In genomic region chr19:58229255-58229639, GRCh38 we compare ENCODE assay signal across 8 cellular contexts. TPM values are rescaled to one million over a fixed set of nuclear protein-coding genes. Genes with fewer than 3 reads are reported as not detected.
DNase-seq lines count a peak whose midpoint lies in the region; ATAC-seq and TF ChIP-seq lines count a peak whose summit lies in the region.

No MANE protein-coding gene starts in this region.

- no TSS peak for BruUV-seq in Panc1 (replicated peaks; lab: Mats Ljungman, UMichigan)

- peak overlapping the region; percentile 92 for H3K27ac ChIP-seq in Panc1 (ENCODE audit: low read length)

- H3K4me1 ChIP-seq in Panc1 (ENCODE audit: control insufficient read depth, insufficient read depth, low read length) = peaks cover 5% of the 10 kb centered on the region; the same call in 1 of the 2 replicates

- CTCF ChIA-PET in Panc1 (lab: Charles Lee) = no interaction called here

- intact Hi-C loops in Panc1 (cut with micrococcal nuclease; ENCODE audit: unreplicated experiment) = no loop called here

- in situ Hi-C loops in Panc1 (cut with HindIII; ENCODE audit: low pct_unique_long_range_greater_than_20kb, low sequenced_read_pairs) = no loop called here

- 0 out of 2 replicates have a peak, but pooled peaks cover 14% of the 10 kb centered on the region for H3K36me3 ChIP-seq in Panc1 (ENCODE audit: control insufficient read depth, insufficient read depth, low read length)

- no peaks in the 10 kb centered on the region for H3K27me3 ChIP-seq in Panc1 (ENCODE audit: control insufficient read depth, insufficient read depth, low read length)

- no peak for TF ChIP-seq CTCF in Panc1 (IDR thresholded peaks at IDR 0.05)

- ATAC-seq in Panc1 (peak; percentile 50; the same call in 1 of the 2 replicates), GM21515 (IDR thresholded peaks at IDR 0.05; ENCODE audit: unreplicated experiment) (no peak)
- ATAC-seq in stimulated activated naive CD8-positive, alpha-beta T cell treated with anti-CD3 and anti-CD28 coated beads, Interleukin-15, Interleukin-2, amounts not matched to agents 100 U/mL and 50 U/mL, for 24 hours = peak; percentile 41

- DNase-seq in NCI-H748 (lab: John Stamatoyannopoulos, UW; ENCODE audit: unreplicated experiment) (peak; percentile 71), NCI-H748 treated with DMSO at 0.1 percent for 48 hours (lab: John Stamatoyannopoulos, UW) (no peak), Panc1 (ENCODE audit: low read depth, low spot score) (no peak), left kidney (ENCODE audit: low read depth, low spot score) (peak; percentile 64), DMS114 treated with DMSO at 0.1 percent for 48 hours (lab: John Stamatoyannopoulos, UW; ENCODE audit: unreplicated experiment) (no peak)
- DNase-seq in central memory CD4-positive, alpha-beta T cell = peak; percentile 9
- DNase-seq in stimulated activated naive CD8-positive, alpha-beta T cell treated with anti-CD3 and anti-CD28 coated beads, Interleukin-15, Interleukin-2, amounts not matched to agents 100 U/mL and 50 U/mL, for 24 hours = peak; percentile 46

- peaks cover 16% of the 10 kb centered on the region; the same call in 1 of the 2 replicates for H3K9me3 ChIP-seq in Panc1 (ENCODE audit: control insufficient read depth, insufficient read depth, low read depth, low read length)

- POLR2A ChIA-PET in Panc1 (lab: Charles Lee) = no interaction called here

- H3K4me3 ChIP-seq in Panc1 (ENCODE audit: low read depth in 2 of 2, low read length in 2 of 2) = peak overlapping the region; percentile 57 to 89

RNA-seq across cellular contexts. Expression of gene ZNF544, which starts 0.5 kb away (rescaled TPM):
- 48.5 TPM for total RNA-seq in Panc1 (2021; ENCODE audit: unreplicated experiment)
- 37.7 TPM for polyA plus RNA-seq in Panc1 (2012; ENCODE audit: insufficient read length)

RNA-seq across cellular contexts. Expression of gene ZNF274, which starts 46.4 kb away (rescaled TPM):
- total RNA-seq in Panc1 (2021; ENCODE audit: unreplicated experiment) = 13.7 TPM
- polyA plus RNA-seq in Panc1 (2012; ENCODE audit: insufficient read length) = 5.8 TPM

RNA-seq across cellular contexts. Expression of gene ZNF8, which starts 49.5 kb away (rescaled TPM):
- total RNA-seq in Panc1 (2021; ENCODE audit: unreplicated experiment) = 12.6 TPM
- 1.8 TPM for polyA plus RNA-seq in Panc1 (2012; ENCODE audit: insufficient read length)

Comparison
In these comparisons a context has a peak if more than half of its experiments do, and no peak if none do; other contexts are left out.
1. DNase-seq: peak in NCI-H748 (single experiment), central memory CD4-positive, alpha-beta T cell (single experiment), left kidney (single experiment) and stimulated activated naive CD8-positive, alpha-beta T cell treated with anti-CD3 and anti-CD28 coated beads, Interleukin-15, Interleukin-2, amounts not matched to agents 100 U/mL and 50 U/mL, for 24 hours (single experiment); none in NCI-H748 treated with DMSO at 0.1 percent for 48 hours (single experiment), Panc1 (single experiment) and DMS114 treated with DMSO at 0.1 percent for 48 hours (single experiment).